In the genomic region with DNA sequence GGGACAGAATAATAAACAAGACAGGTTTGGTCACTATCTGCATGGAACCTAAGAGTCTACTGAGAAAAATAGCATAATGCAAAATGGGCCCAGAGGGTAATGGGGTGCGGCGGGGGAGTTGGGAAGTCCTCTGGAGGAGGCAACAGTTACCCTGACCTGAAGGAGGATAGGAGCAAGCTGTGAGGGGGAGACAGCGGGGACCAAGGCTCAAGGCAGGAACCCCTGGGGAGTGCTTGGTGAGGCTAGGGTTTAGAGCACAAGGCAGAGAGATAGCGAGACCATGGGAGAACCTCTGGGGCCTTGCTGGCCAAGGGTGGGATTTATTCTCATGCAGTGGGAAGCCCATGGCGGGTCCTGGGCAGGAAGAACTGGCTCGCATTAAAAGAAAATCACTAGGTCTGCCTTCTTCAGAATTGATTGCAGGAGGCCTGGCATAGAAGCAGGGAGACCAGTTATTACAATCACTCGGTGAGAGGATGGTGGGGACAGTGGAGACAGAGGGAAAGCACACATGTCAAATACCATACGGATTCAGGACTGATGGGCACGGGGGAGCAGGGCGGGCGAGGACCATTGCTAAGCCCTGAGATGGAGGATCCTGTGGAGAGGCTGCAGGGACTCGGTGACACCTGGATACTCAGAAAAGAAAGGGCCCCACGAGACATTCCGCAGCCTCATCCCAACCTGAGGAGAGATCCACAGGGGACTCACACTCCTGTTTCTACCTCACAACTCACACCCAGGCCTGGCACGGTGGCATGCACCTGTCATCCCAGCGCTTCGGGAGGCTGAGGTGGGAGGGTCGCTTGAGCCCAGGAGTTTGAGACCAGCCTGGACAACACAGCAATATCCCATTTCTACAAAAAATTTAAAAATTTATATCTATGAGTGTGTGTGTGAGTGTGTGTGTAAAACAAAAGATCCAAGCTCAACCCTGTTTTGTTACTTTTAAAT, we compare ENCODE assay signal across 1 cellular context.
TF ChIP-seq lines count a peak whose summit lies in the region.

No MANE protein-coding gene starts in this region.

TF ChIP-seq in K562, 482 proteins besides CTCF, POLR2A, EP300 and RAD21 (continued from another document):
- TF ChIP-seq, protein P1, sequence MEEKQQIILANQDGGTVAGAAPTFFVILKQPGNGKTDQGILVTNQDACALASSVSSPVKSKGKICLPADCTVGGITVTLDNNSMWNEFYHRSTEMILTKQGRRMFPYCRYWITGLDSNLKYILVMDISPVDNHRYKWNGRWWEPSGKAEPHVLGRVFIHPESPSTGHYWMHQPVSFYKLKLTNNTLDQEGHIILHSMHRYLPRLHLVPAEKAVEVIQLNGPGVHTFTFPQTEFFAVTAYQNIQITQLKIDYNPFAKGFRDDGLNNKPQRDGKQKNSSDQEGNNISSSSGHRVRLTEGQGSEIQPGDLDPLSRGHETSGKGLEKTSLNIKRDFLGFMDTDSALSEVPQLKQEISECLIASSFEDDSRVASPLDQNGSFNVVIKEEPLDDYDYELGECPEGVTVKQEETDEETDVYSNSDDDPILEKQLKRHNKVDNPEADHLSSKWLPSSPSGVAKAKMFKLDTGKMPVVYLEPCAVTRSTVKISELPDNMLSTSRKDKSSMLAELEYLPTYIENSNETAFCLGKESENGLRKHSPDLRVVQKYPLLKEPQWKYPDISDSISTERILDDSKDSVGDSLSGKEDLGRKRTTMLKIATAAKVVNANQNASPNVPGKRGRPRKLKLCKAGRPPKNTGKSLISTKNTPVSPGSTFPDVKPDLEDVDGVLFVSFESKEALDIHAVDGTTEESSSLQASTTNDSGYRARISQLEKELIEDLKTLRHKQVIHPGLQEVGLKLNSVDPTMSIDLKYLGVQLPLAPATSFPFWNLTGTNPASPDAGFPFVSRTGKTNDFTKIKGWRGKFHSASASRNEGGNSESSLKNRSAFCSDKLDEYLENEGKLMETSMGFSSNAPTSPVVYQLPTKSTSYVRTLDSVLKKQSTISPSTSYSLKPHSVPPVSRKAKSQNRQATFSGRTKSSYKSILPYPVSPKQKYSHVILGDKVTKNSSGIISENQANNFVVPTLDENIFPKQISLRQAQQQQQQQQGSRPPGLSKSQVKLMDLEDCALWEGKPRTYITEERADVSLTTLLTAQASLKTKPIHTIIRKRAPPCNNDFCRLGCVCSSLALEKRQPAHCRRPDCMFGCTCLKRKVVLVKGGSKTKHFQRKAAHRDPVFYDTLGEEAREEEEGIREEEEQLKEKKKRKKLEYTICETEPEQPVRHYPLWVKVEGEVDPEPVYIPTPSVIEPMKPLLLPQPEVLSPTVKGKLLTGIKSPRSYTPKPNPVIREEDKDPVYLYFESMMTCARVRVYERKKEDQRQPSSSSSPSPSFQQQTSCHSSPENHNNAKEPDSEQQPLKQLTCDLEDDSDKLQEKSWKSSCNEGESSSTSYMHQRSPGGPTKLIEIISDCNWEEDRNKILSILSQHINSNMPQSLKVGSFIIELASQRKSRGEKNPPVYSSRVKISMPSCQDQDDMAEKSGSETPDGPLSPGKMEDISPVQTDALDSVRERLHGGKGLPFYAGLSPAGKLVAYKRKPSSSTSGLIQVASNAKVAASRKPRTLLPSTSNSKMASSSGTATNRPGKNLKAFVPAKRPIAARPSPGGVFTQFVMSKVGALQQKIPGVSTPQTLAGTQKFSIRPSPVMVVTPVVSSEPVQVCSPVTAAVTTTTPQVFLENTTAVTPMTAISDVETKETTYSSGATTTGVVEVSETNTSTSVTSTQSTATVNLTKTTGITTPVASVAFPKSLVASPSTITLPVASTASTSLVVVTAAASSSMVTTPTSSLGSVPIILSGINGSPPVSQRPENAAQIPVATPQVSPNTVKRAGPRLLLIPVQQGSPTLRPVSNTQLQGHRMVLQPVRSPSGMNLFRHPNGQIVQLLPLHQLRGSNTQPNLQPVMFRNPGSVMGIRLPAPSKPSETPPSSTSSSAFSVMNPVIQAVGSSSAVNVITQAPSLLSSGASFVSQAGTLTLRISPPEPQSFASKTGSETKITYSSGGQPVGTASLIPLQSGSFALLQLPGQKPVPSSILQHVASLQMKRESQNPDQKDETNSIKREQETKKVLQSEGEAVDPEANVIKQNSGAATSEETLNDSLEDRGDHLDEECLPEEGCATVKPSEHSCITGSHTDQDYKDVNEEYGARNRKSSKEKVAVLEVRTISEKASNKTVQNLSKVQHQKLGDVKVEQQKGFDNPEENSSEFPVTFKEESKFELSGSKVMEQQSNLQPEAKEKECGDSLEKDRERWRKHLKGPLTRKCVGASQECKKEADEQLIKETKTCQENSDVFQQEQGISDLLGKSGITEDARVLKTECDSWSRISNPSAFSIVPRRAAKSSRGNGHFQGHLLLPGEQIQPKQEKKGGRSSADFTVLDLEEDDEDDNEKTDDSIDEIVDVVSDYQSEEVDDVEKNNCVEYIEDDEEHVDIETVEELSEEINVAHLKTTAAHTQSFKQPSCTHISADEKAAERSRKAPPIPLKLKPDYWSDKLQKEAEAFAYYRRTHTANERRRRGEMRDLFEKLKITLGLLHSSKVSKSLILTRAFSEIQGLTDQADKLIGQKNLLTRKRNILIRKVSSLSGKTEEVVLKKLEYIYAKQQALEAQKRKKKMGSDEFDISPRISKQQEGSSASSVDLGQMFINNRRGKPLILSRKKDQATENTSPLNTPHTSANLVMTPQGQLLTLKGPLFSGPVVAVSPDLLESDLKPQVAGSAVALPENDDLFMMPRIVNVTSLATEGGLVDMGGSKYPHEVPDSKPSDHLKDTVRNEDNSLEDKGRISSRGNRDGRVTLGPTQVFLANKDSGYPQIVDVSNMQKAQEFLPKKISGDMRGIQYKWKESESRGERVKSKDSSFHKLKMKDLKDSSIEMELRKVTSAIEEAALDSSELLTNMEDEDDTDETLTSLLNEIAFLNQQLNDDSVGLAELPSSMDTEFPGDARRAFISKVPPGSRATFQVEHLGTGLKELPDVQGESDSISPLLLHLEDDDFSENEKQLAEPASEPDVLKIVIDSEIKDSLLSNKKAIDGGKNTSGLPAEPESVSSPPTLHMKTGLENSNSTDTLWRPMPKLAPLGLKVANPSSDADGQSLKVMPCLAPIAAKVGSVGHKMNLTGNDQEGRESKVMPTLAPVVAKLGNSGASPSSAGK (IDR thresholded peaks at IDR 0.05) = no peak
- no peak for TF ChIP-seq HMG20A (CRISPR knock-in tag; conservative IDR thresholded peaks at IDR 0.05)
- TF ChIP-seq ZKSCAN1 (IDR thresholded peaks at IDR 0.05; ENCODE audit: low read depth, low read length) = no peak
- TF ChIP-seq SNRNP70 (optimal IDR thresholded peaks at IDR 0.05; ENCODE audit: low read depth, low read length) = no peak
- TF ChIP-seq TRIM28 (IDR thresholded peaks at IDR 0.05) = no peak
- TF ChIP-seq DDX20 (tag; IDR thresholded peaks at IDR 0.05; ENCODE audit: low read depth) = no peak
- no peak for TF ChIP-seq BACH1 (tag; IDR thresholded peaks at IDR 0.05)
- no peak for TF ChIP-seq NUFIP1 (IDR thresholded peaks at IDR 0.05; ENCODE audit: partially characterized antibody)
- no peak for TF ChIP-seq KDM5B (IDR thresholded peaks at IDR 0.05; ENCODE audit: insufficient replicate concordance, low read depth, low read length)
- TF ChIP-seq, protein P2, sequence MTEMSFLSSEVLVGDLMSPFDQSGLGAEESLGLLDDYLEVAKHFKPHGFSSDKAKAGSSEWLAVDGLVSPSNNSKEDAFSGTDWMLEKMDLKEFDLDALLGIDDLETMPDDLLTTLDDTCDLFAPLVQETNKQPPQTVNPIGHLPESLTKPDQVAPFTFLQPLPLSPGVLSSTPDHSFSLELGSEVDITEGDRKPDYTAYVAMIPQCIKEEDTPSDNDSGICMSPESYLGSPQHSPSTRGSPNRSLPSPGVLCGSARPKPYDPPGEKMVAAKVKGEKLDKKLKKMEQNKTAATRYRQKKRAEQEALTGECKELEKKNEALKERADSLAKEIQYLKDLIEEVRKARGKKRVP (CRISPR knock-in tag; IDR thresholded peaks at IDR 0.05) = no peak
- TF ChIP-seq WHSC1 (IDR thresholded peaks at IDR 0.05; ENCODE audit: low read length) = no peak
- no peak for TF ChIP-seq BCL6 (CRISPR knock-in tag; IDR thresholded peaks at IDR 0.05)
- TF ChIP-seq ZNF239 (CRISPR knock-in tag; IDR thresholded peaks at IDR 0.05) = no peak
